Comparison of ENCODE assay signal across 1 cellular context in the genomic region with DNA sequence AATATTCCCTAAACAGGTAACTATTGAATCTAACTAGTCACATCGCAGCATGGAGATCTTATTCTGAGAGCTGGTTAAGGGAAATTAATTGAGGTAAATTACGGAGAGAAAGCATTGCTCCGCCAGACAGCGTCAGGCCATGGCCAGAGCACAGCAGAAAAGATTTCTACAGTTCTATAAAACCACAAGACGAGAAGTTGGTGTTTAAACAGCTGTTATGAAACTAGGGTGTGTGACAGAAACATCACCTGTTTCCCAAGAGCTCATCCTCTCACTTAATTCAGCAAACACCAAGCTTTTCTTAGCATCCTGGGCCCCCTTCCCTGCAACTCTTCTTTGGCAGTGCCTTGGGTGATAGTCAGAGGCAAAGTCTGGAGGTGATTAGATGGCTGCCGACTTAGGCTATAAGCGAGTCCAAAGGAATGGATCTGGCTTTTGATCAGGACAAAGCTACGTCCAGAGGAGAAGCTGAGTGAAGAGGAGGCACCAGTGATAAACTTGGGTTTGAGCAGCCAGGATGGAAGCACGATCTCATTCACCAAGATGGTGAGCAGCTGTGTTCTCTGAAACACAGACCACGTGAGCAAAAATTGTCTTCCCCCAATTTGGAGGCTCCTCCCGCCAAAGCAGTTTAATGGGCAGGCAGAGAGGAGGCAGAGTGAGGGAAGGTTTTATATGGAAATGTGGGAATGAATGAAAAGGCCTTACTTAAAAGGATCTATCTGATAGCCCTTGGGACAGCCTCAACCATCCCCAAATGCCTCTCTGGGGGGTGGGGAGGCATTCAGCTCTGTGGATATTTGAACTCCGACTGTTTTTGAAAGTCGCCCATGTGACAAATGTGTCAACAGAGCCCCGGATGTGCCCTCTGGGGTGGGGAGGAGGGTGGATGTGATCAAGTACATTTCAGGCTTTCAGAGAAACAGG.
A peak's percentile ranks its signal among the peaks of the same experiment; 100 is the strongest.
TF ChIP-seq lines count a peak whose summit lies in the region.

No MANE protein-coding gene starts in this region.

TF ChIP-seq in IMR-90, 13 proteins besides CTCF, POLR2A, EP300 and RAD21:
- TF ChIP-seq, protein P1, sequence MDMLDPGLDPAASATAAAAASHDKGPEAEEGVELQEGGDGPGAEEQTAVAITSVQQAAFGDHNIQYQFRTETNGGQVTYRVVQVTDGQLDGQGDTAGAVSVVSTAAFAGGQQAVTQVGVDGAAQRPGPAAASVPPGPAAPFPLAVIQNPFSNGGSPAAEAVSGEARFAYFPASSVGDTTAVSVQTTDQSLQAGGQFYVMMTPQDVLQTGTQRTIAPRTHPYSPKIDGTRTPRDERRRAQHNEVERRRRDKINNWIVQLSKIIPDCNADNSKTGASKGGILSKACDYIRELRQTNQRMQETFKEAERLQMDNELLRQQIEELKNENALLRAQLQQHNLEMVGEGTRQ (IDR thresholded peaks at IDR 0.05; ENCODE audit: low read depth, low read length) = peak; percentile 2; the same call in 1 of the 2 replicates
- TF ChIP-seq CHD1 (IDR thresholded peaks at IDR 0.05; ENCODE audit: low read depth, low read length) = no peak
- no peak for TF ChIP-seq FOS (IDR thresholded peaks at IDR 0.05; ENCODE audit: low read depth, low read length)
- TF ChIP-seq RCOR1 (IDR thresholded peaks at IDR 0.05; ENCODE audit: insufficient replicate concordance, low read length) = no peak
- TF ChIP-seq CEBPB (IDR thresholded peaks at IDR 0.05; ENCODE audit: low read depth, low read length) = no peak
- no peak for TF ChIP-seq BHLHE40 (IDR thresholded peaks at IDR 0.05; ENCODE audit: low read depth, low read length)
